In genomic region chr18:76349067-76349715, GRCh38 we compare ENCODE assay signal across 8 cellular contexts.
A peak's percentile ranks its signal among the peaks of the same experiment; 100 is the strongest.
DNase-seq lines count a peak whose midpoint lies in the region; ATAC-seq, FAIRE-seq and TF ChIP-seq lines count a peak whose summit lies in the region.

No MANE protein-coding gene starts in this region.

- intact Hi-C loops in left lung (cut with DNase I), result no loop called here

- peak; percentile 81 to 85 for TF ChIP-seq CTCF in left lung (IDR thresholded peaks at IDR 0.05)

- H3K27ac ChIP-seq in left lung, result no peak overlapping the region

- no peaks in the 10 kb centered on the region for H3K9me3 ChIP-seq in left lung

- H3K36me3 ChIP-seq in left lung, result no peaks in the 10 kb centered on the region

- peaks cover 0 to 9% of the 10 kb centered on the region in 2 donors for H3K27me3 ChIP-seq in left lung

- no peak overlapping the region for H3K4me3 ChIP-seq in left lung

- FAIRE-seq in GM12892 (lab: Jason Lieb, UNC), result peak; percentile 96

- no peak for TF ChIP-seq POLR2A in GM12892 (IDR thresholded peaks at IDR 0.05; ENCODE audit: low read depth, low read length)

- peaks cover 0 to 10% of the 10 kb centered on the region in 2 donors for H3K4me1 ChIP-seq in left lung

- ATAC-seq in HG03135 (IDR thresholded peaks at IDR 0.05; ENCODE audit: unreplicated experiment) (peak; percentile 72), left lung (peak; percentile 85), HG02588 (IDR thresholded peaks at IDR 0.05; ENCODE audit: unreplicated experiment) (no peak)

- DNase-seq in GM12892 (ENCODE audit: insufficient read length), result peak; percentile 46
- peak; percentile 78 for DNase-seq in NCI-H2227 treated with DMSO at 0.1 percent for 48 hours (lab: John Stamatoyannopoulos, UW)
- peak; percentile 34 for DNase-seq in activated CD4-positive, CD25-positive, alpha-beta regulatory T cell treated with anti-CD3 and anti-CD28 coated beads, Interleukin-2, amount 50 U/mL, for 16 hours (ENCODE audit: low read depth, low spot score)
- peak; percentile 75 for DNase-seq in cerebellar cortex (ENCODE audit: low spot score)
- DNase-seq in left lung, result no peak
- DNase-seq in stimulated activated CD4-positive, alpha-beta T cell treated with anti-CD3 and anti-CD28 coated beads, Interleukin-4, amount 100 ng/mL, for 24 hours, result peak; percentile 70

Comparison
In these comparisons a context has a peak if more than half of its experiments do, and no peak if none do; other contexts are left out.
1. DNase-seq: peak in GM12892 (single experiment), NCI-H2227 treated with DMSO at 0.1 percent for 48 hours (single experiment), activated CD4-positive, CD25-positive, alpha-beta regulatory T cell treated with anti-CD3 and anti-CD28 coated beads, Interleukin-2, amount 50 U/mL, for 16 hours (single experiment), cerebellar cortex (single experiment) and stimulated activated CD4-positive, alpha-beta T cell treated with anti-CD3 and anti-CD28 coated beads, Interleukin-4, amount 100 ng/mL, for 24 hours (single experiment); none in left lung (0 of 2).